9 cellular contexts compared by ENCODE assay signal in genomic region chr2:206683546-206683945, GRCh38. TPM values are rescaled to one million over a fixed set of nuclear protein-coding genes. Genes with fewer than 3 reads are reported as not detected.
"Had no signal": no experiment of that assay in that cellular context is flagged by ENCODE, and none has a peak within 500 bp of the region (broad histone marks: within the 10 kb centered on the region; RNA-seq: fewer than 3 reads in every experiment).

No MANE protein-coding gene starts in this region.

- H3K4me3 ChIP-seq: GM12878 had no signal

- FAIRE-seq: G401.6, GM12878, GM12891, GM12892, GM18507, GM19239 had no signal

- DNase-seq: GDM1, GF-D8 had no signal

- ATAC-seq: GM12878 had no signal

RNA-seq across cellular contexts. Expression of gene DYTN, which starts 34.6 kb away (rescaled TPM):
- total RNA-seq: G401 had no signal

RNA-seq across cellular contexts. Expression of gene FAM237A, which starts 41.3 kb away (rescaled TPM):
- total RNA-seq: G401, GM12878 had no signal
- polyA plus RNA-seq: GM12878 had no signal
